In the genomic region with DNA sequence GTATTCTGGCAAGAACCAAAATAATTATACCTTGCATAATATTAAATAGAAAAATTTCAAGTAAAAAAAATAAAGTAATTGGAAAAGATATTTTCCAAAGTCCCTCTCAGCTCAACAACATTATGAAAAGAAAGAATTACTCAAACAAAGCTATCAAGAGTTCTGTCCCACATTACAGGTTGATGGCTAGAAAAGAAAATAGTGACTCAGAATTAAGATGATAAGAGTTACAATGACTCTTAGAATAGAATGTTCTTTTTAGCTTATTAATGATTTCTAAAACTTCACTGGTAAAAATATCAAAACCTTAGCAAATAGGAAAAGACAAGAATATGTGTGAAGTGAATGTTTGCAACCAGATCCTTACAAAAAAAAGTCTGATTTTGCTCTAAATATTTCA, we compare ENCODE assay signal across 23 cellular contexts.
DNase-seq lines count a peak whose midpoint lies in the region; ATAC-seq, FAIRE-seq and TF ChIP-seq lines count a peak whose summit lies in the region.
"Had no signal": no experiment of that assay in that cellular context is flagged by ENCODE, and none has a peak within 500 bp of the region (broad histone marks: within the 10 kb centered on the region; RNA-seq: fewer than 3 reads in every experiment).

No MANE protein-coding gene starts in this region.

- no peaks in the 10 kb centered on the region for H3K4me1 Mint-ChIP-seq in astrocyte (ENCODE audit: low read depth, unreplicated experiment)
- no peaks in the 10 kb centered on the region for H3K4me1 Mint-ChIP-seq in natural killer cell
- H3K4me1 Mint-ChIP-seq: B cell; CD4-positive, CD25-positive, alpha-beta regulatory T cell; CD8-positive, alpha-beta memory T cell; GM23338; H9 had no signal

- intact Hi-C loops in natural killer cell (cut with micrococcal nuclease), result no loop called here

- no peaks in the 10 kb centered on the region for H3K79me2 ChIP-seq in astrocyte (ENCODE audit: insufficient read depth, low read length)

- H3K9ac ChIP-seq in astrocyte (ENCODE audit: low read length), result no peak overlapping the region
- H3K9ac ChIP-seq: BLaER1 had no signal

- no peaks in the 10 kb centered on the region for H4K20me1 ChIP-seq in astrocyte (ENCODE audit: insufficient read depth, low read length)
- H4K20me1 ChIP-seq: BLaER1 had no signal

- H3K9me3 Mint-ChIP-seq in astrocyte (ENCODE audit: unreplicated experiment) (no peaks in the 10 kb centered on the region), natural killer cell (peaks cover 0 to 5% of the 10 kb centered on the region in 2 donors)

- H2AFZ ChIP-seq in astrocyte (ENCODE audit: low read depth, low read length), result no peak overlapping the region
- H2AFZ ChIP-seq: GM23338 had no signal

- H3K4me3 Mint-ChIP-seq in astrocyte (ENCODE audit: unreplicated experiment) (no peak overlapping the region), natural killer cell (no peak overlapping the region)
- H3K4me3 Mint-ChIP-seq: B cell; CD4-positive, CD25-positive, alpha-beta regulatory T cell; CD8-positive, alpha-beta memory T cell; GM23338; H9 had no signal

- H3K4me3 ChIP-seq in astrocyte (ENCODE audit: insufficient read depth, low read depth, low read length), result no peak overlapping the region
- no peak overlapping the region for H3K4me3 ChIP-seq in fibroblast of pulmonary artery (replicated peaks; ENCODE audit: low read depth, low read length)
- H3K4me3 ChIP-seq: BLaER1, GM23338 had no signal

- H3K4me1 ChIP-seq in astrocyte (ENCODE audit: insufficient read depth, low read length), result no peaks in the 10 kb centered on the region
- H3K4me1 ChIP-seq: BLaER1 had no signal

- no peak overlapping the region for H3K27ac Mint-ChIP-seq in astrocyte (ENCODE audit: unreplicated experiment)
- H3K27ac Mint-ChIP-seq in natural killer cell, result no peak overlapping the region
- H3K27ac Mint-ChIP-seq: B cell; CD4-positive, CD25-positive, alpha-beta regulatory T cell; CD8-positive, alpha-beta memory T cell; GM23338; H9 had no signal

- no peaks in the 10 kb centered on the region for H3K27me3 ChIP-seq in astrocyte (ENCODE audit: insufficient read depth, low read length)
- H3K27me3 ChIP-seq: BLaER1 had no signal

- no peak for ATAC-seq in natural killer cell
- ATAC-seq: GM23338, HCT116 had no signal

- DNase-seq in astrocyte (ENCODE audit: low read depth) (peak; percentile 23), fibroblast of pulmonary artery (ENCODE audit: low read depth) (peak; percentile 38), natural killer cell (no peak), COLO668 (lab: John Stamatoyannopoulos, UW; ENCODE audit: unreplicated experiment) (no peak), dermis blood vessel endothelial cell (no peak)
- DNase-seq: Calu3; CD4-positive, CD25-positive, alpha-beta regulatory T cell; CD8-positive, alpha-beta memory T cell; COR-L47; DMS53; DMS79 treated with DMSO at 0.1 percent for 48 hours; GF-D8; H9 had no signal

- H3K36me3 Mint-ChIP-seq in astrocyte (ENCODE audit: low read depth, unreplicated experiment), result no peaks in the 10 kb centered on the region
- H3K36me3 Mint-ChIP-seq in natural killer cell, result peaks cover 5% of the 10 kb centered on the region
- H3K36me3 Mint-ChIP-seq: CD4-positive, CD25-positive, alpha-beta regulatory T cell; CD8-positive, alpha-beta memory T cell had no signal

- TF ChIP-seq CTCF in astrocyte (IDR thresholded peaks at IDR 0.05; ENCODE audit: insufficient read depth, low read depth, low read length) (no peak), fibroblast of pulmonary artery (IDR thresholded peaks at IDR 0.05; ENCODE audit: low read length, missing control alignments) (no peak), natural killer cell (IDR thresholded peaks at IDR 0.05) (no peak)

- H3K27me3 Mint-ChIP-seq in astrocyte (ENCODE audit: low read depth, unreplicated experiment), result no peaks in the 10 kb centered on the region
- no peaks in the 10 kb centered on the region for H3K27me3 Mint-ChIP-seq in natural killer cell (ENCODE audit: low read depth in 2 of 2)
- H3K27me3 Mint-ChIP-seq: B cell had no signal

- H3K27ac ChIP-seq in astrocyte (ENCODE audit: low read depth, low read length), result no peak overlapping the region
- H3K27ac ChIP-seq: 22Rv1, BLaER1, C4-2B had no signal

- H3K4me2 ChIP-seq in astrocyte (ENCODE audit: low read length), result no peak overlapping the region
- H3K4me2 ChIP-seq: BLaER1, GM23338 had no signal

- FAIRE-seq in astrocyte (lab: Jason Lieb, UNC), result no peak
- peak; percentile 5 for FAIRE-seq in islet of Langerhans (lab: Jason Lieb, UNC)
- FAIRE-seq: A204.1, GM12891, GM18507 had no signal

- H3K9me3 ChIP-seq in astrocyte (ENCODE audit: insufficient read depth, low read depth, low read length), result no peaks in the 10 kb centered on the region
- H3K9me3 ChIP-seq: BLaER1 had no signal

- no peaks in the 10 kb centered on the region for H3K36me3 ChIP-seq in astrocyte (ENCODE audit: insufficient read depth, low read length)
- H3K36me3 ChIP-seq: BLaER1 had no signal

Comparison
In these comparisons a context has a peak if more than half of its experiments do, and no peak if none do; other contexts are left out.
1. DNase-seq: peak in astrocyte (single experiment) and fibroblast of pulmonary artery (single experiment); none in natural killer cell (single experiment), COLO668 (single experiment) and dermis blood vessel endothelial cell (single experiment).